Comparison of ENCODE assay signal across 15 cellular contexts in the genomic region with DNA sequence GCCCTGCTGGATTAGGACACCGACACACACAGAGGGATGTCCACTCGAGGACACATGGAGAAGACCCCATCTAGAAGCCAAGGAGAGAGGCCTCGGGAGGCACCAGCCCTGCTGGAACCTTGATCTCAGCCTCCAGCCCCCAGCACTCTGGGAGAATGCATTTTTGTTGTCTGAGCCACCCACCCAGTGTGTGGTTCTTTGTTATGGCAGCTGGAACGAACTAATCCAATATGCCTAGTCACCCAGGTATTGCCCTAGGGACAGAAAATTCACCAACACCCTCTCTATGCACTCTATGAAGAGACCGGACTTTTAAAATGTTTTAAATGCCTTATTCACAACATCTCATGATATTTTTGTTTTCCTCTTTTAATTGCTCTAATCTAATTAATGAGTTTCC.
"Had no signal": no experiment of that assay in that cellular context is flagged by ENCODE, and none has a peak within 500 bp of the region (broad histone marks: within the 10 kb centered on the region; RNA-seq: fewer than 3 reads in every experiment).

No MANE protein-coding gene starts in this region.

- H3K27ac ChIP-seq: colonic mucosa, foreskin keratinocyte, neutrophil, tibial artery, upper lobe of right lung, vagina had no signal

- H3K4me2 ChIP-seq: smooth muscle cell had no signal

- H3K9me3 ChIP-seq: colonic mucosa, mucosa of descending colon, neutrophil, upper lobe of right lung, vagina had no signal

- DNase-seq: colonic mucosa; dermis blood vessel endothelial cell; effector CD4-positive, alpha-beta T cell; endodermal cell; erythroblast; stimulated activated CD4-positive, alpha-beta T cell treated with anti-CD3 and anti-CD28 coated beads, Interleukin-4, amount 100 ng/mL, for 1 hour; stimulated activated CD8-positive, alpha-beta memory T cell treated with anti-CD3 and anti-CD28 coated beads, Interleukin-4, amount 100 ng/mL, for 48 hours; tibial artery had no signal

- H3K36me3 ChIP-seq: colonic mucosa, neutrophil, tibial artery, upper lobe of right lung, vagina had no signal

- H3K4me3 ChIP-seq: colonic mucosa, mucosa of descending colon, smooth muscle cell, tibial artery, upper lobe of right lung, vagina had no signal

- ATAC-seq: foreskin keratinocyte; stimulated activated memory B cell treated with anti-CD40 and anti-IgM and Interleukin-4, amounts not matched to agents 10 μg/mL and 1 μg/mL and 100 μg/mL, for 72 hours; upper lobe of right lung had no signal

- H3K27me3 ChIP-seq: colonic mucosa, foreskin keratinocyte, neutrophil, upper lobe of right lung, vagina had no signal

- H3K4me1 ChIP-seq: colonic mucosa, foreskin keratinocyte, tibial artery, upper lobe of right lung, vagina had no signal
